ENCODE assay signal across 7 cellular contexts in genomic region chr9:33472171-33472920, GRCh38. TPM values are rescaled to one million over a fixed set of nuclear protein-coding genes. Genes with fewer than 3 reads are reported as not detected.
DNase-seq lines count a peak whose midpoint lies in the region; ATAC-seq and TF ChIP-seq lines count a peak whose summit lies in the region.

No MANE protein-coding gene starts in this region.

- H3K27ac Mint-ChIP-seq in T-helper 17 cell = no peak overlapping the region

- H3K4me3 ChIP-seq in H7 (ENCODE audit: insufficient read depth, low read depth, low read length) = no peak overlapping the region
- H3K4me3 ChIP-seq in foreskin fibroblast (ENCODE audit: low read depth in 1 of 2, low read length in 2 of 2) = peak overlapping the region; percentile 78 to 96
- H3K4me3 ChIP-seq in skeletal muscle satellite cell (ENCODE audit: low read length) = peak overlapping the region; percentile 83

- H3K36me3 ChIP-seq in H7 (replicated peaks; ENCODE audit: control insufficient read depth, insufficient read depth, low read length) (peaks cover 33% of the 10 kb centered on the region), skeletal muscle satellite cell (ENCODE audit: insufficient read depth, low read length) (peaks cover 39% of the 10 kb centered on the region)

- H3K27me3 ChIP-seq in H7 (ENCODE audit: control insufficient read depth, insufficient read depth, low read length) (no peaks in the 10 kb centered on the region), skeletal muscle satellite cell (ENCODE audit: control insufficient read depth, insufficient read depth, low read length) (no peaks in the 10 kb centered on the region)

- H3K4me3 Mint-ChIP-seq in T-helper 17 cell = peak overlapping the region; percentile 99

- no peak for TF ChIP-seq CTCF in foreskin fibroblast (IDR thresholded peaks at IDR 0.05; ENCODE audit: low read depth, low read length)

- ATAC-seq in T-helper 17 cell = no peak

- peak overlapping the region; percentile 98 for H3K4me2 ChIP-seq in skeletal muscle satellite cell (ENCODE audit: low read length)

- peaks cover 20% of the 10 kb centered on the region for H3K4me1 Mint-ChIP-seq in T-helper 17 cell

- peaks cover 16% of the 10 kb centered on the region for H3K4me1 ChIP-seq in skeletal muscle satellite cell (ENCODE audit: control insufficient read depth, insufficient read depth, low read length)

- no peaks in the 10 kb centered on the region for H3K27me3 Mint-ChIP-seq in T-helper 17 cell

- H3K9me3 ChIP-seq in T-helper 17 cell (ENCODE audit: control insufficient read depth, low read length, poor library complexity, severe bottlenecking) = no peaks in the 10 kb centered on the region
- H3K9me3 ChIP-seq in skeletal muscle satellite cell (replicated peaks; ENCODE audit: low read length) = no peaks in the 10 kb centered on the region

- peaks cover 12% of the 10 kb centered on the region for H3K36me3 Mint-ChIP-seq in T-helper 17 cell (ENCODE audit: low read depth)

- peak overlapping the region; percentile 81 for H3K9ac ChIP-seq in skeletal muscle satellite cell (ENCODE audit: low read depth, low read length)

- DNase-seq in H7 (peak; percentile 10), T-helper 17 cell (no peak), foreskin fibroblast (no peak), dermis blood vessel endothelial cell (no peak), KG1 (lab: John Stamatoyannopoulos, UW) (no peak), NCI-H1092 treated with DMSO at 0.1 percent for 48 hours (lab: John Stamatoyannopoulos, UW) (no peak)

RNA-seq across cellular contexts. Expression of gene NOL6, which starts 1.4 kb away (rescaled TPM):
- total RNA-seq in H7 (2014; rRNA removed; shearing (Covaris generic)) = 53.9 and 59.7 TPM in 2 replicates
- total RNA-seq in T-helper 17 cell (10 to 100 TPM; 32.4 to 34.6 TPM), dermis blood vessel endothelial cell (15.5 and 30.2 TPM in 2 replicates)
- total RNA-seq in skeletal muscle satellite cell (2012; rRNA removed) = 41.8 and 45.7 TPM in 2 replicates

RNA-seq across cellular contexts. Expression of gene AQP3, which starts 25.0 kb away (rescaled TPM):
- total RNA-seq in H7 (2014; rRNA removed; shearing (Covaris generic)) = 0.18 and 2.6 TPM in 2 replicates
- total RNA-seq in T-helper 17 cell = 100 to 1,000 TPM; 206 to 225 TPM
- total RNA-seq in skeletal muscle satellite cell (2012; rRNA removed) = 0.25 and 2.0 TPM in 2 replicates
- under 0.01 and 0.51 TPM in 2 replicates for total RNA-seq in dermis blood vessel endothelial cell

RNA-seq across cellular contexts. Expression of gene ANKRD18B, which starts 51.7 kb away (rescaled TPM):
- total RNA-seq in H7 (2014; rRNA removed; shearing (Covaris generic)) = 4.9 and 14.4 TPM in 2 replicates
- 1 to 10 TPM; 1.2 to 1.5 TPM for total RNA-seq in T-helper 17 cell
- total RNA-seq in skeletal muscle satellite cell (2012; rRNA removed) = under 0.01 and 0.22 TPM in 2 replicates
- under 0.01 and 1.4 TPM in 2 replicates for total RNA-seq in dermis blood vessel endothelial cell

Comparison
In these comparisons a context has a peak if more than half of its experiments do, and no peak if none do; other contexts are left out.
1. RNA of gene AQP3, which starts 25.0 kb away (total RNA-seq): 206 to 225 TPM in T-helper 17 cell; 0.18 to 2.6 TPM in H7 and under 0.01 to 0.51 TPM in dermis blood vessel endothelial cell; every median in the first group is over 10 times any median in the second.